8 cellular contexts compared by ENCODE assay signal in genomic region chr6:692858-693736, GRCh38. TPM values are rescaled to one million over a fixed set of nuclear protein-coding genes. Genes with fewer than 3 reads are reported as not detected.
DNase-seq lines count a peak whose midpoint lies in the region; ATAC-seq and TF ChIP-seq lines count a peak whose summit lies in the region.

Gene EXOC2, minus strand, starts transcription at chr6:693139. Its CDS starts 55,321 bp downstream, at chr6:637818.

- POLR2A ChIA-PET in IMR-90 (lab: Charles Lee; ENCODE audit: unreplicated experiment) (interaction anchor here (0.5 to 0.7 kb wide), 2 partner anchors 9 to 704 kb away, joined by 5 to 6 read pairs; no protein-coding TSS in a partner anchor), RWPE1 (lab: Yijun Ruan, JAX; ENCODE audit: low non-redundant PET) (no interaction called here)

- peak within 1 kb of the TSS; percentile 79 for H3K23ac ChIP-seq in IMR-90 (ENCODE audit: low read depth, low read length)

- H3K56ac ChIP-seq in IMR-90 (ENCODE audit: extremely low read depth, insufficient read depth, low read length): no peak within 1 kb of the TSS

- in situ Hi-C loops in IMR-90 (cut with MboI; ENCODE audit: low sequenced_read_pairs): no loop called here

- CTCF ChIA-PET in IMR-90 (lab: Yijun Ruan, JAX): interaction anchor here (0.6 kb wide), 1 partner anchor 51 kb away, joined by 3 read pairs; no protein-coding TSS in a partner anchor
- CTCF ChIA-PET in RWPE1 (lab: Yijun Ruan, JAX): interaction anchor here (0.6 kb wide), 1 partner anchor 731 kb away, joined by 3 read pairs; no protein-coding TSS in a partner anchor

- H2BK15ac ChIP-seq in IMR-90 (ENCODE audit: low read depth, low read length): no peak within 1 kb of the TSS

- H3K4me1 ChIP-seq in DND-41 (ENCODE audit: insufficient read depth, low read length): peaks cover 35% of the 10 kb centered on the region
- H3K4me1 ChIP-seq in IMR-90 (ENCODE audit: control insufficient read depth, insufficient read depth, low read length): no peaks in the 10 kb centered on the region

- H3K4me3 ChIP-seq in DND-41 (ENCODE audit: low read depth in 1 of 2, low read length in 2 of 2) (peak within 1 kb of the TSS; percentile 72 to 93), IMR-90 (ENCODE audit: insufficient read depth, low read depth, low read length) (peak within 1 kb of the TSS; percentile 88), fibroblast of pulmonary artery (replicated peaks; ENCODE audit: low read depth, low read length) (peak within 1 kb of the TSS; percentile 86)

- no peaks in the 10 kb centered on the region for H3K9me3 ChIP-seq in DND-41 (ENCODE audit: insufficient read depth, low read length, severe bottlenecking)
- no peaks in the 10 kb centered on the region for H3K9me3 ChIP-seq in IMR-90 (ENCODE audit: control insufficient read depth, insufficient read depth, low read length)

- DNase-seq in DND-41: peak; percentile 86
- peak; percentile 74 for DNase-seq in IMR-90
- peak; percentile 73 for DNase-seq in RWPE1 (ENCODE audit: low spot score)
- peak; percentile 84 for DNase-seq in activated T-helper 2 cell treated with anti-CD3 and anti-CD28 coated beads, Interferon-gamma antibody, Interleukin-2, Interleukin-4, amounts not matched to agents 10 μg/mL and 5 μg/mL and 100 μg/mL, durations not matched to agents 14 hours and 24 hours and 36 hours (ENCODE audit: low spot score)
- peak; percentile 78 for DNase-seq in fibroblast of pulmonary artery (ENCODE audit: low read depth)
- peak; percentile 92 for DNase-seq in natural killer cell treated with Interleukin-12 subunit alpha and Interleukin-12 subunit beta and Interleukin-15 and Interleukin-18, amount 100 ng/mL, for 72 hours (ENCODE audit: low spot score)
- DNase-seq in stimulated activated naive CD4-positive, alpha-beta T cell treated with Interleukin-2 at 50 U/mL for 16 hours (lab: John Stamatoyannopoulos, UW): peak; percentile 84

- no peak for TF ChIP-seq POLR2A in IMR-90 (IDR thresholded peaks at IDR 0.05; ENCODE audit: low read depth, low read length)

- peak within 1 kb of the TSS; percentile 71 for H2BK5ac ChIP-seq in IMR-90 (ENCODE audit: low read depth, low read length, poor library complexity, severe bottlenecking)

- peak within 1 kb of the TSS; percentile 92 for H2AK9ac ChIP-seq in IMR-90 (replicated peaks; ENCODE audit: low read depth, low read length, poor library complexity)

- 5% methylated on average over 21 of the region's 64 CpGs; no CpG with 5 or more reads in 1 of the 2 experiments for WGBS in IMR-90 (ENCODE audit: extremely low coverage in 2 of 2, insufficient read length in 1 of 2), 2 experiments

- H3K14ac ChIP-seq in IMR-90 (replicated peaks; ENCODE audit: low read depth, low read length): peak within 1 kb of the TSS; percentile 94

- H3K79me1 ChIP-seq in IMR-90 (ENCODE audit: low read depth in 1 of 2, low read length in 2 of 2): peaks cover 29 to 47% of the 10 kb centered on the region in 2 experiments

- H3K4ac ChIP-seq in IMR-90 (ENCODE audit: low read depth, low read length): peak within 1 kb of the TSS; percentile 89

- no peak for TF ChIP-seq RAD21 in IMR-90 (IDR thresholded peaks at IDR 0.05; ENCODE audit: low read length)

- H2BK120ac ChIP-seq in IMR-90 (ENCODE audit: low read depth, low read length): peak within 1 kb of the TSS; percentile 82; the same call in 1 of the 2 replicates

- no TSS peak for BruUV-seq in IMR-90 (replicated peaks; lab: Mats Ljungman, UMichigan)

- peak within 1 kb of the TSS; percentile 72 for H4K5ac ChIP-seq in IMR-90 (ENCODE audit: low read depth, low read length)

- H3K4me2 ChIP-seq in DND-41 (ENCODE audit: insufficient read depth, low read length) (peak within 1 kb of the TSS; percentile 99), IMR-90 (ENCODE audit: low read depth, low read length) (peak within 1 kb of the TSS; percentile 91)

- H3K9ac ChIP-seq in DND-41 (ENCODE audit: low read depth, low read length): peak within 1 kb of the TSS; percentile 63
- H3K9ac ChIP-seq in IMR-90 (ENCODE audit: low read depth, low read length): peak within 1 kb of the TSS; percentile 74

- dilution Hi-C loops in IMR-90 (cut with HindIII; ENCODE audit: low sequenced_read_pairs, unreplicated experiment): no loop called here

- ATAC-seq in DND-41 (ENCODE audit: insufficient read depth, low read depth): peak; percentile 90
- ATAC-seq in GM21528 (IDR thresholded peaks at IDR 0.05; ENCODE audit: low FRiP score, unreplicated experiment): peak; percentile 87
- peak; percentile 97 for ATAC-seq in IMR-90 (ENCODE audit: low read depth)
- ATAC-seq in natural killer cell treated with Interleukin-12 subunit alpha and Interleukin-12 subunit beta and Interleukin-15 and Interleukin-18, amount 100 ng/mL, for 72 hours: peak; percentile 95 to 96

- H3K27me3 Mint-ChIP-seq in activated T-helper 2 cell treated with anti-CD3 and anti-CD28 coated beads, Interferon-gamma antibody, Interleukin-2, Interleukin-4, amounts not matched to agents 10 μg/mL and 5 μg/mL and 100 μg/mL, durations not matched to agents 14 hours and 24 hours and 36 hours (ENCODE audit: low read depth): no peaks in the 10 kb centered on the region
- no peaks in the 10 kb centered on the region for H3K27me3 Mint-ChIP-seq in natural killer cell treated with Interleukin-12 subunit alpha and Interleukin-12 subunit beta and Interleukin-15 and Interleukin-18, amount 100 ng/mL, for 72 hours

- H3K36me3 Mint-ChIP-seq in activated T-helper 2 cell treated with anti-CD3 and anti-CD28 coated beads, Interferon-gamma antibody, Interleukin-2, Interleukin-4, amounts not matched to agents 10 μg/mL and 5 μg/mL and 100 μg/mL, durations not matched to agents 14 hours and 24 hours and 36 hours (ENCODE audit: low read depth): peaks cover 9% of the 10 kb centered on the region
- no peaks in the 10 kb centered on the region for H3K36me3 Mint-ChIP-seq in natural killer cell treated with Interleukin-12 subunit alpha and Interleukin-12 subunit beta and Interleukin-15 and Interleukin-18, amount 100 ng/mL, for 72 hours

- no peak within 1 kb of the TSS for H2BK20ac ChIP-seq in IMR-90 (ENCODE audit: low read depth, low read length)

- H3K36me3 ChIP-seq in DND-41 (ENCODE audit: insufficient read depth, low read length): peaks cover 18% of the 10 kb centered on the region
- H3K36me3 ChIP-seq in IMR-90 (ENCODE audit: control insufficient read depth, insufficient read depth, low read length): peaks cover 4% of the 10 kb centered on the region; the same call in 1 of the 2 replicates

- peaks cover 3% of the 10 kb centered on the region for H3K9me1 ChIP-seq in IMR-90 (ENCODE audit: insufficient read depth, low read length)

- H3K27me3 ChIP-seq in DND-41 (ENCODE audit: insufficient read depth, low read length, poor library complexity) (no peaks in the 10 kb centered on the region), IMR-90 (ENCODE audit: control insufficient read depth, insufficient read depth, low read length) (no peaks in the 10 kb centered on the region)

- TF ChIP-seq CTCF in DND-41 (IDR thresholded peaks at IDR 0.05; ENCODE audit: borderline replicate concordance, extremely low read depth, low read length, poor library complexity, severe bottlenecking) (peak; percentile 50), IMR-90 (conservative IDR thresholded peaks at IDR 0.05; ENCODE audit: low read depth, low read length) (no peak), RWPE1 (conservative IDR thresholded peaks at IDR 0.05; ENCODE audit: low read depth) (no peak), fibroblast of pulmonary artery (IDR thresholded peaks at IDR 0.05; ENCODE audit: low read length, missing control alignments) (no peak)

- peaks cover 48% of the 10 kb centered on the region for H3K79me2 ChIP-seq in DND-41 (ENCODE audit: insufficient read depth, low read length)

- H3K27ac ChIP-seq in DND-41 (ENCODE audit: low read length) (peak within 1 kb of the TSS; percentile 61), IMR-90 (ENCODE audit: insufficient read depth, low read length) (peak within 1 kb of the TSS; percentile 74), RWPE1 (peak within 1 kb of the TSS; percentile 87)

- H4K8ac ChIP-seq in IMR-90 (ENCODE audit: low read depth in 2 of 2, low read length in 2 of 2): peak within 1 kb of the TSS; percentile 89 to 99

- H3K9me3 Mint-ChIP-seq in activated T-helper 2 cell treated with anti-CD3 and anti-CD28 coated beads, Interferon-gamma antibody, Interleukin-2, Interleukin-4, amounts not matched to agents 10 μg/mL and 5 μg/mL and 100 μg/mL, durations not matched to agents 14 hours and 24 hours and 36 hours: no peaks in the 10 kb centered on the region
- no peaks in the 10 kb centered on the region for H3K9me3 Mint-ChIP-seq in natural killer cell treated with Interleukin-12 subunit alpha and Interleukin-12 subunit beta and Interleukin-15 and Interleukin-18, amount 100 ng/mL, for 72 hours

- intact Hi-C loops in IMR-90 (cut with micrococcal nuclease): no loop called here
- intact Hi-C loops in activated T-helper 2 cell treated with anti-CD3 and anti-CD28 coated beads, Interferon-gamma antibody, Interleukin-2, Interleukin-4, amounts not matched to agents 10 μg/mL and 5 μg/mL and 100 μg/mL, durations not matched to agents 14 hours and 24 hours and 36 hours (cut with micrococcal nuclease): loop anchor here (1.0 kb wide), 2 partner anchors 9 to 18 kb away; no protein-coding TSS in a partner anchor

- peak within 1 kb of the TSS; percentile 68; the same call in 1 of the 2 replicates for H2AK5ac ChIP-seq in IMR-90 (ENCODE audit: low read depth, low read length)

- peak within 1 kb of the TSS; percentile 96 for H3K4me3 Mint-ChIP-seq in activated T-helper 2 cell treated with anti-CD3 and anti-CD28 coated beads, Interferon-gamma antibody, Interleukin-2, Interleukin-4, amounts not matched to agents 10 μg/mL and 5 μg/mL and 100 μg/mL, durations not matched to agents 14 hours and 24 hours and 36 hours (ENCODE audit: low read depth)
- H3K4me3 Mint-ChIP-seq in natural killer cell treated with Interleukin-12 subunit alpha and Interleukin-12 subunit beta and Interleukin-15 and Interleukin-18, amount 100 ng/mL, for 72 hours: peak within 1 kb of the TSS; percentile 90

- peaks cover 7% of the 10 kb centered on the region; the same call in 1 of the 2 replicates for H4K20me1 ChIP-seq in DND-41 (ENCODE audit: insufficient read depth, low read length)
- peaks cover 3% of the 10 kb centered on the region; the same call in 1 of the 2 replicates for H4K20me1 ChIP-seq in IMR-90 (ENCODE audit: insufficient read depth, low read length)

- peak within 1 kb of the TSS; percentile 89 for H2AFZ ChIP-seq in DND-41 (ENCODE audit: low read depth, low read length)
- peak within 1 kb of the TSS; percentile 98 for H2AFZ ChIP-seq in IMR-90 (replicated peaks; ENCODE audit: low read length, poor library complexity)

- peaks cover 24% of the 10 kb centered on the region for H3K4me1 Mint-ChIP-seq in activated T-helper 2 cell treated with anti-CD3 and anti-CD28 coated beads, Interferon-gamma antibody, Interleukin-2, Interleukin-4, amounts not matched to agents 10 μg/mL and 5 μg/mL and 100 μg/mL, durations not matched to agents 14 hours and 24 hours and 36 hours (ENCODE audit: low read depth)
- peaks cover 24 to 36% of the 10 kb centered on the region in 2 donors for H3K4me1 Mint-ChIP-seq in natural killer cell treated with Interleukin-12 subunit alpha and Interleukin-12 subunit beta and Interleukin-15 and Interleukin-18, amount 100 ng/mL, for 72 hours (ENCODE audit: low read depth in 2 of 2)

- H4K91ac ChIP-seq in IMR-90 (ENCODE audit: insufficient read depth, low read depth, low read length): peak within 1 kb of the TSS; percentile 85

- H3K27ac Mint-ChIP-seq in activated T-helper 2 cell treated with anti-CD3 and anti-CD28 coated beads, Interferon-gamma antibody, Interleukin-2, Interleukin-4, amounts not matched to agents 10 μg/mL and 5 μg/mL and 100 μg/mL, durations not matched to agents 14 hours and 24 hours and 36 hours: peak within 1 kb of the TSS; percentile 85
- H3K27ac Mint-ChIP-seq in natural killer cell treated with Interleukin-12 subunit alpha and Interleukin-12 subunit beta and Interleukin-15 and Interleukin-18, amount 100 ng/mL, for 72 hours: peak within 1 kb of the TSS; percentile 82 to 90

- H3K18ac ChIP-seq in IMR-90 (ENCODE audit: low read depth, low read length): peak within 1 kb of the TSS; percentile 54; the same call in 1 of the 2 replicates

RNA-seq across cellular contexts. Expression of gene EXOC2, which starts in this region (rescaled TPM):
- 37.3 and 39.4 TPM in 2 replicates for total RNA-seq in IMR-90 (2012; rRNA removed)
- 12.8 and 13.1 TPM in 2 replicates for polyA plus RNA-seq in IMR-90 (2012; rRNA removed)
- polyA plus RNA-seq in IMR-90 (2012; cell fraction: cytosol; rRNA removed): 5.9 and 6.1 TPM in 2 replicates
- 6.9 and 14.1 TPM in 2 replicates for polyA plus RNA-seq in IMR-90 (2012; cell fraction: nucleus; rRNA removed; ENCODE audit: low replicate concordance)
- 53.3 and 53.9 TPM in 2 replicates for total RNA-seq in activated T-helper 2 cell treated with anti-CD3 and anti-CD28 coated beads, Interferon-gamma antibody, Interleukin-2, Interleukin-4, amounts not matched to agents 10 μg/mL and 5 μg/mL and 100 μg/mL, durations not matched to agents 14 hours and 24 hours and 36 hours
- 10 to 100 TPM; 34.0 to 46.1 TPM for total RNA-seq in natural killer cell treated with Interleukin-12 subunit alpha and Interleukin-12 subunit beta and Interleukin-15 and Interleukin-18, amount 100 ng/mL, for 72 hours

Comparison
In these comparisons a context has a peak if more than half of its experiments do, and no peak if none do; other contexts are left out.
1. Peak in every context shown above with its lines: DNase-seq, ATAC-seq, H3K4me3 ChIP-seq and H3K27ac ChIP-seq.